In the genomic region with DNA sequence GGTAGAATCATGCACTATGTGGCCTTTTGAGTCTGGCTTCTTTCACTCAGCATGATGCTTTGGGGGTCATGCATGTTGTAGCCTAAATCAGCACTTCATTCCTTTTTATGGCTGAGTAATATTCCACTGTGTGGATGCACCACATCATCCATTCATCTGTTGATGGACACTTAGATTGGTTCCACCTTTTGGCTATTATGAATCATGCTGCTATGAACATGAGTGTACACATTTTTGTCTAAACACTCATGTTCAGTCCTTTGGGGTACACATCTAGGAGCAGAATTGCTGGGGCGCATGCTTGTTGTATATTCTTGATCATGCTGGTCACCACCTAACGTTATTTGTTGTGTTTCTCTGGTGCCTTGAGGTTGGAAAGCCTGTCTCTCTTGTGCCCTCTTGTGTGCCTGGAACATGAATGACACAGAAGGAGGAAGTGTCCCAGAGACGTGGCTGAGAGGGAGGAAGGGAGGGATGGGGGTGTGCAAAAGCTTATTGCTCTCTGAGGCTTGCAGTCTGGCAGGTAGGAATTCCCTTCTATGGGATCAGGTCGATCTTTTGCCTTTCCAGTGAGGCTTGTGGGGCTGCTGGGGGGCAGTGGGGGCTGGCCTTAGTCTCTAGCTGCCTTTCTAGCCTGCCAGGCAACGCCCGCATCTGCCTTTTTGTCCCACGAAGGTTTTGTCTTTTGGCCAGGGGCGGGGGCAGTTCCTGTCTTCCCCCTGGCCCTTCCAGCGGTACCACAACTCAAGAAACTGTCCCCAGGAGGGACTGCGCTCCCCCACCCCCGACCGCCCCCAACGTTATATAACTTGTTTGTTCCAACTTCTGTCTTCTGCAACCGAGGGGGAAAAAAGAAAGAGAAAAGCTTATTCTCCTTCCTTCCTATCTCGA, we compare ENCODE assay signal across 8 cellular contexts. TPM values are rescaled to one million over a fixed set of nuclear protein-coding genes. Genes with fewer than 3 reads are reported as not detected.
DNase-seq lines count a peak whose midpoint lies in the region; ATAC-seq, FAIRE-seq and TF ChIP-seq lines count a peak whose summit lies in the region.
"Had no signal": no experiment of that assay in that cellular context is flagged by ENCODE, and none has a peak within 500 bp of the region (broad histone marks: within the 10 kb centered on the region; RNA-seq: fewer than 3 reads in every experiment).

No MANE protein-coding gene starts in this region.

- H3K4me3 ChIP-seq in GM23248 (no peak overlapping the region), ascending aorta (peak overlapping the region; percentile 37 to 50)
- no peak overlapping the region for H3K4me3 ChIP-seq in naive thymus-derived CD4-positive, alpha-beta T cell (ENCODE audit: low read length)

- POLR2A ChIA-PET in naive thymus-derived CD4-positive, alpha-beta T cell (lab: Charles Lee): no interaction called here

- no peak overlapping the region for H3K27ac Mint-ChIP-seq in naive thymus-derived CD4-positive, alpha-beta T cell

- ATAC-seq in naive thymus-derived CD4-positive, alpha-beta T cell: peak; percentile 83

- intact Hi-C loops in ascending aorta (cut with DNase I): loop anchor here (1.0 to 2.0 kb wide), 3 partner anchors 7 to 38 kb away; a partner anchor contains a TSS
- intact Hi-C loops in naive thymus-derived CD4-positive, alpha-beta T cell (cut with micrococcal nuclease): no loop called here

- no peaks in the 10 kb centered on the region for H3K9me2 ChIP-seq in GM23248 (ENCODE audit: insufficient read depth)

- no peak overlapping the region for H3K4me2 ChIP-seq in GM23248 (ENCODE audit: unreplicated experiment)

- H3K4me1 ChIP-seq in GM23248 (ENCODE audit: insufficient read depth): peaks cover 3% of the 10 kb centered on the region; the same call in 1 of the 2 replicates
- peaks cover 11 to 35% of the 10 kb centered on the region in 2 donors for H3K4me1 ChIP-seq in ascending aorta
- no peaks in the 10 kb centered on the region for H3K4me1 ChIP-seq in naive thymus-derived CD4-positive, alpha-beta T cell (ENCODE audit: control insufficient read depth in 2 of 2, insufficient read depth in 2 of 2, low read length in 2 of 2)

- in situ Hi-C loops in GM23248 (cut with MboI) (no loop called here), ACHN (cut with HindIII; ENCODE audit: low pct_ligation_motif_present, low pct_unique_long_range_greater_than_20kb, low sequenced_read_pairs) (no loop called here)

- H3K36me3 Mint-ChIP-seq in naive thymus-derived CD4-positive, alpha-beta T cell: peaks cover 0 to 10% (median 2%) of the 10 kb centered on the region in 5 donors

- H3K27me3 ChIP-seq in GM23248 (replicated peaks; ENCODE audit: insufficient read depth): no peaks in the 10 kb centered on the region
- no peaks in the 10 kb centered on the region for H3K27me3 ChIP-seq in ascending aorta
- H3K27me3 ChIP-seq in naive thymus-derived CD4-positive, alpha-beta T cell (ENCODE audit: control insufficient read depth in 2 of 2, insufficient read depth in 2 of 2, low read length in 2 of 2): no peaks in the 10 kb centered on the region

- TF ChIP-seq CTCF in ascending aorta (IDR thresholded peaks at IDR 0.05): peak in 2 of 3 experiments; percentile 26 to 39

- no peaks in the 10 kb centered on the region for H3K27me3 Mint-ChIP-seq in naive thymus-derived CD4-positive, alpha-beta T cell

- peaks cover 12 to 48% (median 32%) of the 10 kb centered on the region in 7 donors for H3K4me1 Mint-ChIP-seq in naive thymus-derived CD4-positive, alpha-beta T cell

- no peaks in the 10 kb centered on the region for H3F3A ChIP-seq in GM23248 (ENCODE audit: insufficient read depth)

- peaks cover 0 to 2% (median 0%) of the 10 kb centered on the region in 11 donors for H3K9me3 Mint-ChIP-seq in naive thymus-derived CD4-positive, alpha-beta T cell

- FAIRE-seq in HTR-8/SVneo (lab: Jason Lieb, UNC): no peak

- no peak overlapping the region for H3K4me3 Mint-ChIP-seq in naive thymus-derived CD4-positive, alpha-beta T cell

- no peaks in the 10 kb centered on the region for H4K20me1 ChIP-seq in GM23248 (ENCODE audit: insufficient read depth)

- H3K27ac ChIP-seq in GM23248 (no peak overlapping the region), ascending aorta (peak overlapping the region; percentile 82 to 86)
- H3K27ac ChIP-seq in naive thymus-derived CD4-positive, alpha-beta T cell (ENCODE audit: low read depth, low read length): no peak overlapping the region

- 46% methylated on average over 11 to 15 of the region's 15 CpGs for WGBS in GM23248 (ENCODE audit: low coverage in 1 of 2, low lambda C conversion rate in 2 of 2, missing lambda C conversion rate in 2 of 2), 2 experiments

- H3K36me3 ChIP-seq in GM23248 (ENCODE audit: low read depth) (no peaks in the 10 kb centered on the region), ascending aorta (peaks cover 0 to 3% of the 10 kb centered on the region in 2 donors)
- peaks cover 0 to 5% (median 0%) of the 10 kb centered on the region in 3 experiments for H3K36me3 ChIP-seq in naive thymus-derived CD4-positive, alpha-beta T cell (ENCODE audit: control insufficient read depth in 2 of 3, insufficient read depth in 3 of 3, low read length in 3 of 3)

- CTCF ChIA-PET in naive thymus-derived CD4-positive, alpha-beta T cell (lab: Charles Lee): no interaction called here

- H3K9me3 ChIP-seq in GM23248 (ENCODE audit: low read depth): no peaks in the 10 kb centered on the region
- H3K9me3 ChIP-seq in ascending aorta: no peaks in the 10 kb centered on the region
- no peaks in the 10 kb centered on the region for H3K9me3 ChIP-seq in naive thymus-derived CD4-positive, alpha-beta T cell (ENCODE audit: control insufficient read depth in 2 of 3, low read length in 3 of 3)

- peak; percentile 54 for DNase-seq in GM23248
- DNase-seq in ascending aorta (ENCODE audit: low spot score in 2 of 2): no peak
- no peak for DNase-seq in naive thymus-derived CD4-positive, alpha-beta T cell
- no peak for DNase-seq in HTR-8/SVneo (ENCODE audit: insufficient read length, low spot score)
- DNase-seq in ACHN: no peak
- no peak for DNase-seq in effector CD8-positive, alpha-beta T cell (lab: John Stamatoyannopoulos, UW)
- DNase-seq: NCI-H526; stimulated activated CD4-positive, alpha-beta T cell treated with anti-CD3 and anti-CD28 coated beads, Interleukin-4, amount 100 ng/mL, for 4 hours had no signal

- no peak overlapping the region for H3K9ac ChIP-seq in GM23248

- no peak overlapping the region for H2AFZ ChIP-seq in GM23248

- no peaks in the 10 kb centered on the region for H3K79me2 ChIP-seq in GM23248 (ENCODE audit: insufficient read depth)

RNA-seq across cellular contexts. Expression of a gene that starts 7.6 kb away (rescaled TPM):
- 5.7 and 6.4 TPM in 2 replicates for total RNA-seq in GM23248 (2014; rRNA removed; shearing (Covaris generic))
- polyA plus RNA-seq in GM23248 (2016; fragmentation: Nextera tagmentation; extraction: Ambion mirVana): 2.8 and 2.9 TPM in 2 replicates
- 52.8 TPM for total RNA-seq in ascending aorta
- total RNA-seq in naive thymus-derived CD4-positive, alpha-beta T cell: 10 to 100 TPM in 4 of 5 experiments, 1 to 10 TPM in 1; 9.5 to 16.3 (median 12.7) TPM
- polyA plus RNA-seq in naive thymus-derived CD4-positive, alpha-beta T cell: 1 to 10 TPM; 3.7 to 6.1 TPM

RNA-seq across cellular contexts. Expression of a gene that starts 31.7 kb away (rescaled TPM):
- total RNA-seq in GM23248 (2014; rRNA removed; shearing (Covaris generic)): 0.13 and 0.97 TPM in 2 replicates
- 2.1 and 3.4 TPM in 2 replicates for polyA plus RNA-seq in GM23248 (2016; fragmentation: Nextera tagmentation; extraction: Ambion mirVana)
- not detected for total RNA-seq in ascending aorta
- total RNA-seq in naive thymus-derived CD4-positive, alpha-beta T cell: under 1 TPM in 2 of 5 experiments, not detected in 3; 0.22 to 0.24 TPM
- polyA plus RNA-seq in naive thymus-derived CD4-positive, alpha-beta T cell: under 1 TPM; 0.37 to 0.74 TPM

RNA-seq across cellular contexts. Expression of a gene that starts 37.8 kb away (rescaled TPM):
- 40.0 and 59.2 TPM in 2 replicates for total RNA-seq in GM23248 (2014; rRNA removed; shearing (Covaris generic))
- 8.6 and 9.9 TPM in 2 replicates for polyA plus RNA-seq in GM23248 (2016; fragmentation: Nextera tagmentation; extraction: Ambion mirVana)
- 638 TPM for total RNA-seq in ascending aorta
- total RNA-seq in naive thymus-derived CD4-positive, alpha-beta T cell: not detected
- polyA plus RNA-seq in naive thymus-derived CD4-positive, alpha-beta T cell: under 1 TPM; 0.28 to 0.49 TPM

RNA-seq across cellular contexts. Expression of a gene that starts 39.1 kb away (rescaled TPM):
- 1.2 and 1.4 TPM in 2 replicates for total RNA-seq in GM23248 (2014; rRNA removed; shearing (Covaris generic))
- 4.0 and 5.1 TPM in 2 replicates for polyA plus RNA-seq in GM23248 (2016; fragmentation: Nextera tagmentation; extraction: Ambion mirVana)
- total RNA-seq in ascending aorta: 10.0 TPM
- total RNA-seq in naive thymus-derived CD4-positive, alpha-beta T cell: 10 to 100 TPM in 4 of 5 experiments, 1 to 10 TPM in 1; 8.4 to 23.4 (median 22.3) TPM
- polyA plus RNA-seq in naive thymus-derived CD4-positive, alpha-beta T cell: 1 to 10 TPM in 1 of 2 donors, under 1 TPM in 1; 0.97 to 1.7 TPM

RNA-seq across cellular contexts. Expression of a gene that starts 55.8 kb away (rescaled TPM):
- 79.9 and 133 TPM in 2 replicates for total RNA-seq in GM23248 (2014; rRNA removed; shearing (Covaris generic))
- 103 and 105 TPM in 2 replicates for polyA plus RNA-seq in GM23248 (2016; fragmentation: Nextera tagmentation; extraction: Ambion mirVana)
- 173 TPM for total RNA-seq in ascending aorta
- 100 to 1,000 TPM in 4 of 5 experiments, 10 to 100 TPM in 1; 83.9 to 152 (median 116) TPM for total RNA-seq in naive thymus-derived CD4-positive, alpha-beta T cell
- 100 to 1,000 TPM; 164 to 197 TPM for polyA plus RNA-seq in naive thymus-derived CD4-positive, alpha-beta T cell

Comparison
In these comparisons a context has a peak if more than half of its experiments do, and no peak if none do; other contexts are left out.
1. H3K27ac ChIP-seq: peak in ascending aorta (2 of 2); none in GM23248 (single experiment) and naive thymus-derived CD4-positive, alpha-beta T cell (single experiment).
2. H3K4me3 ChIP-seq: peak in ascending aorta (2 of 2); none in GM23248 (single experiment) and naive thymus-derived CD4-positive, alpha-beta T cell (single experiment).
3. RNA of a gene that starts 37.8 kb away (total RNA-seq): 638 TPM in ascending aorta (single experiment) and 40.0 to 59.2 TPM in GM23248; not detected in naive thymus-derived CD4-positive, alpha-beta T cell; every median in the first group is over 10 times any median in the second.